ENCODE assay signal across 19 cellular contexts in the genomic region with DNA sequence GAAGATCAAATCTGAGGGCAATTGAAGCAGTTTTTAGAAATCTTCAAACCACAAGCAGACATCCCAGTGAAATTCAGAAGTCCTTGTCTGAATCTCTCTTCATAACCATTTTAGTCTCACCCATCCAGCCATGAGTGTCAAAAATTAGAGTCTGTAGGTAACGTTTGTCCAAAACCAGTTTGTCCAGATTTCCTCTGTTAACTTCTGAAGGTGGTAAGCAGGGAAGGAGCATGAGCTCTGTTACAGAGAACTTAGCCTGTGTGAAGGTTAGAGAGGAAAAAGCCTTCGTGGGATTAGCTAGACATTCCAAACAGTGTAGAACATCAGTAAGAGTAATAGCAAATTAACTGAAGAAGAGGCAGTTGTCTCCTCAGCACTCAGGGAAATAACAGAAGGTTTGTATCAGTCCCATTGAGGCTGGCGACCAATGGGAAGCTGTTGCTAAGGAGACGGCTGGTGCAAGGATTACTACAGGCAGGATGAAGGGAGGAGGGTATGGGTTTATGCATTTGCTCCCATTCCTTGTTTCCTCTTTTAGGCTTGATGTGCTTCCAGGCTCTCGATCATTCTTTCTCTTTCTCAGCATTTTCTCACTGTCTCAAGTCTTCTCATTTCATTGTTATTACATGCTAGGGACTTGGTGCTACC. TPM values are rescaled to one million over a fixed set of nuclear protein-coding genes. Genes with fewer than 3 reads are reported as not detected.
DNase-seq lines count a peak whose midpoint lies in the region; ATAC-seq, FAIRE-seq and TF ChIP-seq lines count a peak whose summit lies in the region.
"Had no signal": no experiment of that assay in that cellular context is flagged by ENCODE, and none has a peak within 500 bp of the region (broad histone marks: within the 10 kb centered on the region; RNA-seq: fewer than 3 reads in every experiment).

No MANE protein-coding gene starts in this region.

- H3K27me3 ChIP-seq in CD4-positive, alpha-beta memory T cell (ENCODE audit: insufficient read depth, low read length) = no peaks in the 10 kb centered on the region
- H3K27me3 ChIP-seq in A673 (replicated peaks; ENCODE audit: insufficient read depth, low read depth, low read length, poor library complexity) = peaks cover 15% of the 10 kb centered on the region

- DNase-seq in CD4-positive, alpha-beta memory T cell = no peak
- DNase-seq in GM12891 (ENCODE audit: insufficient read length, low spot score) = no peak
- DNase-seq in activated naive CD8-positive, alpha-beta T cell treated with anti-CD3 and anti-CD28 coated beads for 36 hours = no peak
- DNase-seq in mesothelial cell of epicardium (ENCODE audit: low spot score in 2 of 2, unreplicated experiment in 2 of 2) = no peak
- DNase-seq in A673 (ENCODE audit: low spot score) = no peak
- DNase-seq in chondrocyte (ENCODE audit: low spot score) = no peak
- DNase-seq: activated naive CD4-positive, alpha-beta T cell treated with Interleukin-2 at 50 U/mL for 16 hours; foreskin melanocyte; Kasumi-1; NCI-H2171; posterior cingulate gyrus; SIG-M5; stimulated activated CD4-positive, alpha-beta T cell treated with anti-CD3 and anti-CD28 coated beads, Interleukin-2, amount 100 ng/mL, for 24 hours; stimulated activated naive B cell treated with anti-CD40 and anti-IgM and Interleukin-4, amounts not matched to agents 10 μg/mL and 1 μg/mL and 100 μg/mL, for 72 hours had no signal

- intact Hi-C loops in CD4-positive, alpha-beta memory T cell (cut with micrococcal nuclease) = no loop called here
- intact Hi-C loops in A673 (cut with micrococcal nuclease; ENCODE audit: unreplicated experiment) = no loop called here

- H3K4me1 Mint-ChIP-seq in CD4-positive, alpha-beta memory T cell = peaks cover 30 to 62% (median 47%) of the 10 kb centered on the region in 4 donors
- H3K4me1 Mint-ChIP-seq in activated naive CD8-positive, alpha-beta T cell treated with anti-CD3 and anti-CD28 coated beads for 36 hours = peaks cover 55% of the 10 kb centered on the region
- H3K4me1 Mint-ChIP-seq in mesothelial cell of epicardium = peaks cover 10% of the 10 kb centered on the region
- H3K4me1 Mint-ChIP-seq in chondrocyte (ENCODE audit: low read depth) = no peaks in the 10 kb centered on the region

- CTCF ChIA-PET in CD4-positive, alpha-beta memory T cell (lab: Charles Lee; ENCODE audit: partially characterized antibody) = interaction anchor here (0.9 to 1.1 kb wide), 4 partner anchors 9 to 106 kb away, joined by 3 to 6 read pairs (median 3); a partner anchor contains a TSS
- CTCF ChIA-PET in A673 (lab: Charles Lee) = no interaction called here

- POLR2A ChIA-PET in CD4-positive, alpha-beta memory T cell (lab: Charles Lee; ENCODE audit: partially characterized antibody) = interaction anchor here (1.3 to 3.2 kb wide), 3 partner anchors 12 to 18 kb away, joined by 3 to 36 read pairs (median 4); no protein-coding TSS in a partner anchor
- POLR2A ChIA-PET in A673 (lab: Charles Lee; ENCODE audit: low non-redundant PET) = no interaction called here

- no peaks in the 10 kb centered on the region for H3K36me3 Mint-ChIP-seq in CD4-positive, alpha-beta memory T cell
- peaks cover 2% of the 10 kb centered on the region for H3K36me3 Mint-ChIP-seq in activated naive CD8-positive, alpha-beta T cell treated with anti-CD3 and anti-CD28 coated beads for 36 hours
- H3K36me3 Mint-ChIP-seq in mesothelial cell of epicardium (no peaks in the 10 kb centered on the region), chondrocyte (ENCODE audit: low read depth) (no peaks in the 10 kb centered on the region)
- H3K36me3 Mint-ChIP-seq: stimulated activated naive B cell treated with anti-CD40 and anti-IgM and Interleukin-4, amounts not matched to agents 10 μg/mL and 1 μg/mL and 100 μg/mL, for 72 hours had no signal

- no peak for ATAC-seq in activated CD4-positive, CD25-positive, alpha-beta regulatory T cell treated with anti-CD3 and anti-CD28 coated beads, Interleukin-2, amount 50 U/mL, for 24 hours
- ATAC-seq: left lobe of liver; stimulated activated naive B cell treated with anti-CD40 and anti-IgM and Interleukin-4, amounts not matched to agents 10 μg/mL and 1 μg/mL and 100 μg/mL, for 72 hours had no signal

- H3K4me3 ChIP-seq in CD4-positive, alpha-beta memory T cell (ENCODE audit: low read length in 2 of 2) = no peak overlapping the region
- no peak overlapping the region for H3K4me3 ChIP-seq in A673 (ENCODE audit: low read depth, low read length, poor library complexity, severe bottlenecking)
- H3K4me3 ChIP-seq: coronary artery had no signal

- peak overlapping the region in 3 of 8 donors; percentile 13 to 41 (median 25) for H3K4me3 Mint-ChIP-seq in CD4-positive, alpha-beta memory T cell
- no peak overlapping the region for H3K4me3 Mint-ChIP-seq in activated naive CD8-positive, alpha-beta T cell treated with anti-CD3 and anti-CD28 coated beads for 36 hours
- H3K4me3 Mint-ChIP-seq in mesothelial cell of epicardium (no peak overlapping the region), chondrocyte (ENCODE audit: unreplicated experiment) (no peak overlapping the region)
- H3K4me3 Mint-ChIP-seq: stimulated activated naive B cell treated with anti-CD40 and anti-IgM and Interleukin-4, amounts not matched to agents 10 μg/mL and 1 μg/mL and 100 μg/mL, for 72 hours had no signal

- TF ChIP-seq CTCF in mesothelial cell of epicardium (IDR thresholded peaks at IDR 0.05; ENCODE audit: unreplicated experiment) = no peak
- TF ChIP-seq CTCF in A673 (conservative IDR thresholded peaks at IDR 0.05; ENCODE audit: low read depth, low read length) = no peak
- no peak for TF ChIP-seq CTCF in chondrocyte (IDR thresholded peaks at IDR 0.05)

- peaks cover 56% of the 10 kb centered on the region for H3K4me1 ChIP-seq in CD4-positive, alpha-beta memory T cell (ENCODE audit: insufficient read depth, low read length)
- no peaks in the 10 kb centered on the region for H3K4me1 ChIP-seq in A673 (ENCODE audit: insufficient read depth, low read length, poor library complexity, severe bottlenecking)
- H3K4me1 ChIP-seq: Caco-2 had no signal

- no peaks in the 10 kb centered on the region for H3K9me3 Mint-ChIP-seq in CD4-positive, alpha-beta memory T cell
- peaks cover 5% of the 10 kb centered on the region for H3K9me3 Mint-ChIP-seq in activated naive CD8-positive, alpha-beta T cell treated with anti-CD3 and anti-CD28 coated beads for 36 hours
- H3K9me3 Mint-ChIP-seq in mesothelial cell of epicardium = no peaks in the 10 kb centered on the region
- H3K9me3 Mint-ChIP-seq in chondrocyte (ENCODE audit: low read depth) = no peaks in the 10 kb centered on the region
- H3K9me3 Mint-ChIP-seq: stimulated activated naive B cell treated with anti-CD40 and anti-IgM and Interleukin-4, amounts not matched to agents 10 μg/mL and 1 μg/mL and 100 μg/mL, for 72 hours had no signal

- H3K27ac Mint-ChIP-seq in CD4-positive, alpha-beta memory T cell = peak overlapping the region; percentile 81 to 98 (median 90)
- H3K27ac Mint-ChIP-seq in activated naive CD8-positive, alpha-beta T cell treated with anti-CD3 and anti-CD28 coated beads for 36 hours = peak overlapping the region; percentile 58
- H3K27ac Mint-ChIP-seq in mesothelial cell of epicardium = peak overlapping the region; percentile 25
- no peak overlapping the region for H3K27ac Mint-ChIP-seq in chondrocyte (ENCODE audit: unreplicated experiment)
- H3K27ac Mint-ChIP-seq: stimulated activated naive B cell treated with anti-CD40 and anti-IgM and Interleukin-4, amounts not matched to agents 10 μg/mL and 1 μg/mL and 100 μg/mL, for 72 hours had no signal

- H3K36me3 ChIP-seq in CD4-positive, alpha-beta memory T cell (ENCODE audit: insufficient read depth, low read length) = no peaks in the 10 kb centered on the region
- no peaks in the 10 kb centered on the region for H3K36me3 ChIP-seq in A673 (ENCODE audit: insufficient read depth, low read length, poor library complexity, severe bottlenecking)

- H3K27me3 Mint-ChIP-seq in CD4-positive, alpha-beta memory T cell = no peaks in the 10 kb centered on the region
- no peaks in the 10 kb centered on the region for H3K27me3 Mint-ChIP-seq in activated naive CD8-positive, alpha-beta T cell treated with anti-CD3 and anti-CD28 coated beads for 36 hours
- H3K27me3 Mint-ChIP-seq in mesothelial cell of epicardium (ENCODE audit: low read depth) (no peaks in the 10 kb centered on the region), chondrocyte (ENCODE audit: low read depth) (peaks cover 2% of the 10 kb centered on the region)
- H3K27me3 Mint-ChIP-seq: stimulated activated naive B cell treated with anti-CD40 and anti-IgM and Interleukin-4, amounts not matched to agents 10 μg/mL and 1 μg/mL and 100 μg/mL, for 72 hours had no signal

- FAIRE-seq in GM12891 (lab: Jason Lieb, UNC) = peak; percentile 41
- FAIRE-seq: GM12892 had no signal

- no peak for TF ChIP-seq POLR2A in GM12891 (IDR thresholded peaks at IDR 0.05; ENCODE audit: low read depth, low read length)

- no peaks in the 10 kb centered on the region for H3K9me3 ChIP-seq in CD4-positive, alpha-beta memory T cell (ENCODE audit: control insufficient read depth in 1 of 2, low read length in 2 of 2)
- H3K9me3 ChIP-seq in A673 (ENCODE audit: low read depth, low read length, poor library complexity, severe bottlenecking) = no peaks in the 10 kb centered on the region

- BruUV-seq in A673 (replicated peaks; lab: Mats Ljungman, UMichigan) = no TSS peak

- H3K27ac ChIP-seq in CD4-positive, alpha-beta memory T cell (ENCODE audit: low read depth, low read length) = peak overlapping the region; percentile 78
- H3K27ac ChIP-seq in A673 (ENCODE audit: low read depth, low read length, poor library complexity, severe bottlenecking) = no peak overlapping the region
- H3K27ac ChIP-seq: coronary artery had no signal

TF ChIP-seq in GM12891, 5 proteins besides CTCF, POLR2A, EP300 and RAD21:
- TF ChIP-seq TAF1 (IDR thresholded peaks at IDR 0.05; ENCODE audit: low read depth, low read length) (no peak), POU2F2 (IDR thresholded peaks at IDR 0.05; ENCODE audit: low read depth, low read length) (no peak), POLR2AphosphoS5 (IDR thresholded peaks at IDR 0.05; ENCODE audit: low read depth, low read length) (no peak), SPI1 (IDR thresholded peaks at IDR 0.05; ENCODE audit: low read depth, low read length) (no peak), PAX5 (IDR thresholded peaks at IDR 0.05; ENCODE audit: insufficient read depth, low read length, severe bottlenecking) (no peak)
TF ChIP-seq in GM12891: peak in this region for 0.

RNA-seq across cellular contexts. Expression of a gene that starts 8.7 kb away (rescaled TPM):
- total RNA-seq in CD4-positive, alpha-beta memory T cell = 10 to 100 TPM; 18.2 to 20.4 TPM
- polyA plus RNA-seq in CD4-positive, alpha-beta memory T cell = 10 to 100 TPM in 1 of 2 donors, 1 to 10 TPM in 1; 7.5 to 10.6 TPM
- polyA plus RNA-seq in GM12891 (2012; ENCODE audit: low read depth, missing spikeins) = 0.55 TPM
- 10 to 100 TPM in 1 of 2 experiments, 1 to 10 TPM in 1; 9.4 to 14.5 TPM for total RNA-seq in activated naive CD8-positive, alpha-beta T cell treated with anti-CD3 and anti-CD28 coated beads for 36 hours
- total RNA-seq in mesothelial cell of epicardium (4.4 to 7.2 TPM (median 4.6 TPM) in 3 replicates), A673 (2021) (not detected in 2 replicates), chondrocyte (11.6 to 15.3 TPM (median 12.8 TPM) in 3 replicates)
